ENCODE assay signal across 35 cellular contexts in the genomic region with DNA sequence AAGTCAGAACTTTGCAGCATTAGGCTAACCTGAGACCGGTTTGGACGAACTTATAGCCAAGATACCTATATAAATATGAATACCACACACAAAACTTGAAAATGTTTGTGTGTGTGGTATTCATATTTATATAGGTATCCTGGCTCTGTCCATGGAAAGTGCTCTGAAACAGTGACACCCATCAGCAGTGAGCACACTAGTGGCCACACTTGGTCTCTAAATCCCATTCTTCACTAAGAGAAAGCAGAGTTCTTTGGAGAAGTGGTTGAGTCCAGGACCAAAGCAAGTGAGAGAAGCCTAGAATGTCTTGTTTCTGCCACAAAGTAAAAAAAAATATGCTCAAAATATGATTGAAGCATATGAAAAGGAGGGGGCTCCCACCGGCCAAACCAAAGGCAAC.
"Had no signal": no experiment of that assay in that cellular context is flagged by ENCODE, and none has a peak within 500 bp of the region (broad histone marks: within the 10 kb centered on the region; RNA-seq: fewer than 3 reads in every experiment).

No MANE protein-coding gene starts in this region.

- H3K27me3 ChIP-seq: MG63 had no signal

- H3K36me3 ChIP-seq: MG63 had no signal

- H3K4me3 ChIP-seq: MG63 had no signal

- DNase-seq: Karpas-422, Kasumi-1, MG63, MM.1S, MV-4-11, NCI-H1048, NCI-H1092, NCI-H1092 treated with DMSO at 0.1 percent for 48 hours, NCI-H1105, NCI-H1105 treated with DMSO at 0.1 percent for 48 hours, NCI-H1417, NCI-H1417 treated with DMSO at 0.1 percent for 48 hours, NCI-H1436, NCI-H1436 treated with DMSO at 0.1 percent for 48 hours, NCI-H146, NCI-H1694, NCI-H1694 treated with DMSO at 0.1 percent for 48 hours, NCI-H187, NCI-H187 treated with DMSO at 0.1 percent for 48 hours, NCI-H1930, NCI-H2029, NCI-H2029 treated with DMSO at 0.1 percent for 48 hours, NCI-H2081, NCI-H2081 treated with DMSO at 0.1 percent for 48 hours, NCI-H2107, NCI-H2171, NCI-H2171 treated with DMSO at 0.1 percent for 48 hours, NCI-H2227 treated with DMSO at 0.1 percent for 48 hours, NCI-H226, NCI-H345, NCI-H446, NCI-H446 treated with DMSO at 0.1 percent for 48 hours, NCI-H510A, NCI-H510A treated with DMSO at 0.1 percent for 48 hours had no signal

- H3K4me2 ChIP-seq: KMS-11 had no signal

- H3K27ac ChIP-seq: KMS-11 had no signal

- H3K9ac ChIP-seq: KMS-11 had no signal
